1 cellular context compared by ENCODE assay signal in genomic region chr15:59885832-59886231, GRCh38.
TF ChIP-seq lines count a peak whose summit lies in the region.

No MANE protein-coding gene starts in this region.

TF ChIP-seq in SK-N-SH treated with all-trans-retinoic acid at 6 μM for 48 hours, 23 proteins besides CTCF, POLR2A, EP300 and RAD21 (continued from another document):
- TF ChIP-seq PATZ1 (CRISPR knock-in tag; IDR thresholded peaks at IDR 0.05; ENCODE audit: borderline replicate concordance) (no peak), PPARA (CRISPR knock-in tag; IDR thresholded peaks at IDR 0.05; ENCODE audit: borderline replicate concordance) (no peak)
